ENCODE assay signal across 1 cellular context in the genomic region with DNA sequence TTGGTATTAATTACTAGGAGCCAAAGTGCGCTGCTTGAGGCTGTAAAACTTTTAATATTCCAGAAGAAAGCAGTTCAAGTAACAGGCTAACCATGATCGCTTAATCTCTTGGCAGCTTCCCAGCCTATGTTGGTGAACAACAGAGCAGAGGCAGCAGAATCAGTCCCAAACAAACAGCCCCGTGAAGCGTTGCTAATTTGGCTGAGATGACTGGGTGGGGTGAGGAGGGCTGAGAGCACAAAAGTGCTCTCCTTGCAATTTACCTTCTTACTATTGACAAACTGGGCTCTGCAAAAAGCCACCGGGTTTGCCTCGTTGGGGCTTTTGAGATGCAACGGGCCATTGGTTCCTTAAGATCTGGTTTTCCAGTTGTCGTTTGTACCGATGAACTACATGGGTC.
TF ChIP-seq lines count a peak whose summit lies in the region.

No MANE protein-coding gene starts in this region.

TF ChIP-seq in WTC11, 78 proteins besides CTCF, POLR2A, EP300 and RAD21 (continued from another document):
- TF ChIP-seq IRF2 (CRISPR knock-in tag; IDR thresholded peaks at IDR 0.05; ENCODE audit: borderline replicate concordance, low read depth): no peak
- TF ChIP-seq ZNF416 (CRISPR knock-in tag; IDR thresholded peaks at IDR 0.05): no peak
- TF ChIP-seq, protein P1, sequence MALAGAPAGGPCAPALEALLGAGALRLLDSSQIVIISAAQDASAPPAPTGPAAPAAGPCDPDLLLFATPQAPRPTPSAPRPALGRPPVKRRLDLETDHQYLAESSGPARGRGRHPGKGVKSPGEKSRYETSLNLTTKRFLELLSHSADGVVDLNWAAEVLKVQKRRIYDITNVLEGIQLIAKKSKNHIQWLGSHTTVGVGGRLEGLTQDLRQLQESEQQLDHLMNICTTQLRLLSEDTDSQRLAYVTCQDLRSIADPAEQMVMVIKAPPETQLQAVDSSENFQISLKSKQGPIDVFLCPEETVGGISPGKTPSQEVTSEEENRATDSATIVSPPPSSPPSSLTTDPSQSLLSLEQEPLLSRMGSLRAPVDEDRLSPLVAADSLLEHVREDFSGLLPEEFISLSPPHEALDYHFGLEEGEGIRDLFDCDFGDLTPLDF (CRISPR knock-in tag; IDR thresholded peaks at IDR 0.05): no peak
